10 cellular contexts compared by ENCODE assay signal in the genomic region with DNA sequence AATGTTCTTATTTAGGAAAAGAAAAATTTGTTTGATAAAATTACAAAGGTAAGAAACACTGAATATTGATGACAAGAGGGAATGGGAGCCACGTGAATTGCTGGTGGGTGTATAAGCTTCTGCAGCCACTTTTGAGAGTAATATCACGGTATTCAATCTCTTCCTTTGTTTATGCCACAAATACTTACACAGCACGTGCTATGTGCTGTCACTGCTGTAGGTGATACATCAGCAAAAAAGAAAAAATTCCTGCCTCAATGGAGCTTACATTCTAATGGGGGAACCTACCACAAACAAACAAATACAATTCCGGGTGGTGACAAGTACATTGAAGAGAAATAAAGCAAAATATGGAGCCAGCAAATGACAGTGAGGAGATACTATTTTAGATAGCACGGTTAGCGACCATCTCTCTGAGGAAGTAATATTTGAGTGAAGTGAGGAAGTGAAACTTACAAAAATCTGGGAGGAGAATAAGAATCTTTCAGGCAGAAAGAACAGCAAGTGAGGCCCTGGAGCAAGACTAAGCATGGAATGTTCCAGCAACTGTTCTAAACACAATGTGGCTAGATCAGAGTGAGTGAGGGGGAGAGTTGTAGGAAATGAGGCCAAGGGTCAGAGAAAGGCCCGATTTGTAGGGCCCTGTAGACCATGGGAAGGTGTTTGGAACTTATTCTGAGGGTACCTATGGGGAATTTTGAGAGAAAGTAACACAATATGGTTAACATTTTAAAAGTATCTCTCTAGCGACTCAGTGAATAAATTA.
DNase-seq lines count a peak whose midpoint lies in the region; ATAC-seq, FAIRE-seq and TF ChIP-seq lines count a peak whose summit lies in the region.
"Had no signal": no experiment of that assay in that cellular context is flagged by ENCODE, and none has a peak within 500 bp of the region (broad histone marks: within the 10 kb centered on the region; RNA-seq: fewer than 3 reads in every experiment).

No MANE protein-coding gene starts in this region.

- peak overlapping the region; percentile 81 for H2AFZ ChIP-seq in OCI-LY3 (ENCODE audit: low read depth, low read length)
- H2AFZ ChIP-seq: PC-9 had no signal

- H3K27me3 ChIP-seq in BLaER1, result no peaks in the 10 kb centered on the region
- no peaks in the 10 kb centered on the region for H3K27me3 ChIP-seq in OCI-LY3 (ENCODE audit: low read depth, low read length)

- peak; percentile 89 for FAIRE-seq in GM19239 (lab: Jason Lieb, UNC)

- no peaks in the 10 kb centered on the region for H4K20me1 ChIP-seq in BLaER1
- H4K20me1 ChIP-seq in OCI-LY3 (ENCODE audit: insufficient read depth, low read length), result no peaks in the 10 kb centered on the region

- H3K79me2 ChIP-seq in OCI-LY3 (ENCODE audit: low read length), result no peaks in the 10 kb centered on the region

- H3K9me3 ChIP-seq in BLaER1 (no peaks in the 10 kb centered on the region), OCI-LY3 (ENCODE audit: insufficient read depth, low read length) (no peaks in the 10 kb centered on the region)

- ATAC-seq in HG02973 (IDR thresholded peaks at IDR 0.05; ENCODE audit: unreplicated experiment), result peak; percentile 66

- H3K4me3 ChIP-seq in BLaER1, result no peak overlapping the region
- H3K4me3 ChIP-seq in OCI-LY3 (ENCODE audit: low read length), result peak overlapping the region; percentile 71
- H3K4me3 ChIP-seq: PC-9 had no signal

- H3K36me3 ChIP-seq in BLaER1, result no peaks in the 10 kb centered on the region
- H3K36me3 ChIP-seq in OCI-LY3 (replicated peaks; ENCODE audit: low read depth, low read length), result no peaks in the 10 kb centered on the region

- peak overlapping the region; percentile 57 for H3K27ac ChIP-seq in BLaER1
- H3K27ac ChIP-seq in OCI-LY3 (ENCODE audit: low read length), result peak overlapping the region; percentile 93
- H3K27ac ChIP-seq: PC-9 had no signal

- H3K4me1 ChIP-seq in BLaER1 (peaks cover 34% of the 10 kb centered on the region), OCI-LY3 (ENCODE audit: low read length) (peaks cover 63% of the 10 kb centered on the region)

- H3K4me2 ChIP-seq in BLaER1 (peak overlapping the region; percentile 79), OCI-LY3 (ENCODE audit: low read length) (peak overlapping the region; percentile 98)
- H3K4me2 ChIP-seq: PC-9 had no signal

- TF ChIP-seq CTCF in OCI-LY3 (IDR thresholded peaks at IDR 0.05; ENCODE audit: low read depth, low read length), result no peak

- H3K9ac ChIP-seq in BLaER1 (no peak overlapping the region), OCI-LY3 (ENCODE audit: low read length) (peak overlapping the region; percentile 71)

- DNase-seq in GM19239 (ENCODE audit: insufficient read length, low spot score), result no peak
- no peak for DNase-seq in activated gamma-delta T cell treated with Interleukin-2 at 50 U/mL for 16 hours
- no peak for DNase-seq in ecto neural progenitor cell (ENCODE audit: low spot score)
- no peak for DNase-seq in NCI-H82 treated with DMSO at 0.1 percent for 48 hours (lab: John Stamatoyannopoulos, UW; ENCODE audit: unreplicated experiment)
- DNase-seq in DMS53 treated with DMSO at 0.1 percent for 48 hours (lab: John Stamatoyannopoulos, UW; ENCODE audit: unreplicated experiment), result no peak
- DNase-seq: PC-9; stimulated activated naive CD4-positive, alpha-beta T cell had no signal
